ENCODE assay signal across 18 cellular contexts in the genomic region with DNA sequence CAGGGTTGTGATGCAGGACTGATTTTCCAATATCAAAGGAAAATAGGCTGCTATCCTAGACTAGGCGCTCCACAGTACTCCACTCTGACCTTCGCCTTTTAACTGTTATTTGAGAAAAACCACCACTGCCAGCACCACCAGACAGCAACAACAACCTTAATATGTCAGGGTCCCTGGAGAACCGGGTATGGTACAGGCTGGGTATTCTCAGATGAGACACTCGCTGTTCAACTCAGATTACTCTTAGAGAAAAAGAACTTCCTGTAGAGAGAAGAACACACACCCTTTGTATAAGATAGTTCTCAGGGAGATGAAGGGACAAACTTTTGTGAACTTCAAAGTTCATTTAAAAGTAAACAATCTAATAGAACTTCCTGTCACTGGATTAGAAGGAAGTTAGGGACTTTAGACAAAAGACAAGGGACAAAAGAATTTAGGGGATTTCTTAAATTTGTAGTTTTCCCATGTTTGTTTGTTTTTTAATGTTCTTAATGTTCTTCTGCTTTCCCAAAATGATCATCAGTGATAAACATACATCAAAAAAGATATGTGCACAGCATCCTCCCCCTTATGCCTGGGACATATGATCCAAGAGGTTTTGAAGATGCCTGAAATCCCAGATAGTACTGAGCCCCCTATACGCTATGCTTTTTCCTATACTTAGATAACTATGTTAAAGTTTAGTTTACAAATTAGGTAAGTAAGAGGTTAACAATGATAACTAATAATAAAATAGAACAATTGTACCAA. TPM values are rescaled to one million over a fixed set of nuclear protein-coding genes. Genes with fewer than 3 reads are reported as not detected.
DNase-seq lines count a peak whose midpoint lies in the region; ATAC-seq and TF ChIP-seq lines count a peak whose summit lies in the region.
"Had no signal": no experiment of that assay in that cellular context is flagged by ENCODE, and none has a peak within 500 bp of the region (broad histone marks: within the 10 kb centered on the region; RNA-seq: fewer than 3 reads in every experiment).

No MANE protein-coding gene starts in this region.

- no peak overlapping the region for H2BK120ac ChIP-seq in mesenchymal stem cell (ENCODE audit: low read depth, low read length)

- no peaks in the 10 kb centered on the region for H3K36me3 Mint-ChIP-seq in stimulated activated naive B cell treated with anti-CD40 and anti-IgM and Interleukin-4, amounts not matched to agents 10 μg/mL and 1 μg/mL and 100 μg/mL, for 72 hours

- H3K9me3 Mint-ChIP-seq in stimulated activated naive B cell treated with anti-CD40 and anti-IgM and Interleukin-4, amounts not matched to agents 10 μg/mL and 1 μg/mL and 100 μg/mL, for 72 hours, result peaks cover 0 to 1% of the 10 kb centered on the region in 2 donors

- no peaks in the 10 kb centered on the region for H3F3A ChIP-seq in smooth muscle cell (ENCODE audit: low read depth)

- H3K23ac ChIP-seq in mesenchymal stem cell (ENCODE audit: low read length in 2 of 2), result no peak overlapping the region

- no peaks in the 10 kb centered on the region for H3K27me3 ChIP-seq in HCT116 (ENCODE audit: insufficient read depth, low read length)
- no peaks in the 10 kb centered on the region for H3K27me3 ChIP-seq in mesenchymal stem cell (ENCODE audit: control insufficient read depth in 1 of 2, insufficient read depth in 1 of 2, low read length in 2 of 2)
- no peaks in the 10 kb centered on the region for H3K27me3 ChIP-seq in smooth muscle cell (ENCODE audit: low read depth)
- no peaks in the 10 kb centered on the region for H3K27me3 ChIP-seq in sigmoid colon

- CTCF ChIA-PET in HCT116 (lab: Charles Lee), result no interaction called here

- no peak overlapping the region for H2AK5ac ChIP-seq in mesenchymal stem cell (ENCODE audit: low read length, severe bottlenecking)

- no peak overlapping the region for H3K4ac ChIP-seq in mesenchymal stem cell (ENCODE audit: low read depth in 1 of 2, low read length in 2 of 2)

- H3K18ac ChIP-seq in mesenchymal stem cell (ENCODE audit: low read depth in 1 of 2, low read length in 2 of 2), result peak overlapping the region in 1 of 2 experiments; percentile 62

- no peak overlapping the region for H2BK12ac ChIP-seq in mesenchymal stem cell (ENCODE audit: low read length in 2 of 2)

- intact Hi-C loops in HCT116 (cut with micrococcal nuclease) (no loop called here), left colon (cut with DNase I, micrococcal nuclease) (no loop called here), sigmoid colon (cut with DNase I) (no loop called here), posterior cingulate gyrus (cut with DNase I) (no loop called here)

- H4K8ac ChIP-seq in mesenchymal stem cell (ENCODE audit: low read length), result peak overlapping the region; percentile 72

- H3K36me3 ChIP-seq in HCT116 (ENCODE audit: control insufficient read depth in 1 of 2, insufficient read depth in 2 of 2, low read length in 2 of 2) (no peaks in the 10 kb centered on the region), mesenchymal stem cell (ENCODE audit: control insufficient read depth in 1 of 2, insufficient read depth in 2 of 2, low read depth in 1 of 2, low read length in 2 of 2) (no peaks in the 10 kb centered on the region), smooth muscle cell (ENCODE audit: low read depth) (no peaks in the 10 kb centered on the region), sigmoid colon (no peaks in the 10 kb centered on the region)

- H3K4me3 Mint-ChIP-seq in stimulated activated naive B cell treated with anti-CD40 and anti-IgM and Interleukin-4, amounts not matched to agents 10 μg/mL and 1 μg/mL and 100 μg/mL, for 72 hours, result no peak overlapping the region

- H3K4me1 ChIP-seq in HCT116 (ENCODE audit: control insufficient read depth in 1 of 2, insufficient read depth in 2 of 2, low read length in 2 of 2) (peaks cover 48 to 60% of the 10 kb centered on the region in 2 experiments), mesenchymal stem cell (ENCODE audit: control insufficient read depth, insufficient read depth, low read depth, low read length) (no peaks in the 10 kb centered on the region), smooth muscle cell (ENCODE audit: low read depth) (no peaks in the 10 kb centered on the region), sigmoid colon (no peaks in the 10 kb centered on the region)
- H3K4me1 ChIP-seq: A549 had no signal

- POLR2A ChIA-PET in HCT116 (lab: Charles Lee), result no interaction called here

- peaks cover 10 to 19% of the 10 kb centered on the region in 2 donors for H3K27me3 Mint-ChIP-seq in stimulated activated naive B cell treated with anti-CD40 and anti-IgM and Interleukin-4, amounts not matched to agents 10 μg/mL and 1 μg/mL and 100 μg/mL, for 72 hours

- 83% methylated on average over 2 of the region's 5 CpGs for WGBS in mesenchymal stem cell
- 81% methylated on average over 5 of the region's 5 CpGs for WGBS in smooth muscle cell (ENCODE audit: low lambda C conversion rate)
- WGBS in sigmoid colon, 2 donors, result 70 to 71% methylated on average over 5 of the region's 5 CpGs

- ATAC-seq in HCT116 (no peak), left colon (peak; percentile 39)
- no peak for ATAC-seq in stimulated activated naive B cell treated with anti-CD40 and anti-IgM and Interleukin-4, amounts not matched to agents 10 μg/mL and 1 μg/mL and 100 μg/mL, for 72 hours (replicated peaks)
- ATAC-seq: A549, Panc1 had no signal

- TF ChIP-seq EP300 in sigmoid colon (IDR thresholded peaks at IDR 0.05), result no peak

- no peaks in the 10 kb centered on the region for H3K79me1 ChIP-seq in mesenchymal stem cell (replicated peaks; ENCODE audit: low read length, poor library complexity, severe bottlenecking)

- H2BK15ac ChIP-seq in mesenchymal stem cell (ENCODE audit: low read depth, poor library complexity, severe bottlenecking), result no peak overlapping the region

- DNase-seq in HCT116 (ENCODE audit: low read depth, low spot score) (no peak), left colon (no peak), mesenchymal stem cell (no peak), smooth muscle cell (lab: John Stamatoyannopoulos, UW; ENCODE audit: unreplicated experiment) (no peak), sigmoid colon (no peak), posterior cingulate gyrus (no peak)
- DNase-seq in stimulated activated naive B cell treated with anti-CD40 and anti-IgM and Interleukin-4, amounts not matched to agents 10 μg/mL and 1 μg/mL and 100 μg/mL, for 72 hours, result no peak
- no peak for DNase-seq in activated effector memory CD4-positive, alpha-beta T cell treated with anti-CD3 and anti-CD28 coated beads, Interleukin-2, amount 50 U/mL, for 16 hours
- DNase-seq: C1 segment of cervical spinal cord, DMS153, EL, KG1, NCI-H1048, NCI-H1436 treated with DMSO at 0.1 percent for 48 hours, NCI-H510A treated with DMSO at 0.1 percent for 48 hours, NCI-H82 had no signal

- no peak overlapping the region for H3K27ac Mint-ChIP-seq in stimulated activated naive B cell treated with anti-CD40 and anti-IgM and Interleukin-4, amounts not matched to agents 10 μg/mL and 1 μg/mL and 100 μg/mL, for 72 hours

- H4K91ac ChIP-seq in mesenchymal stem cell (ENCODE audit: low read length), result peak overlapping the region; percentile 39

- H2AFZ ChIP-seq in HCT116 (ENCODE audit: low read depth, low read length, poor library complexity, severe bottlenecking), result peak overlapping the region; percentile 3
- no peak overlapping the region for H2AFZ ChIP-seq in mesenchymal stem cell (ENCODE audit: low read depth, low read length)
- peak overlapping the region; percentile 6 for H2AFZ ChIP-seq in smooth muscle cell (ENCODE audit: low read depth)

- TF ChIP-seq POLR2A in HCT116 (IDR thresholded peaks at IDR 0.05; ENCODE audit: borderline replicate concordance, extremely low read depth, insufficient read depth, insufficient read length), result no peak
- no peak for TF ChIP-seq POLR2A in sigmoid colon (IDR thresholded peaks at IDR 0.05)

- H3K9ac ChIP-seq in HCT116 (ENCODE audit: low read length) (no peak overlapping the region), mesenchymal stem cell (ENCODE audit: low read length) (no peak overlapping the region), smooth muscle cell (ENCODE audit: low read depth) (no peak overlapping the region)

- TF ChIP-seq RAD21 in HCT116 (IDR thresholded peaks at IDR 0.05; ENCODE audit: low read depth), result no peak

- H3K79me2 ChIP-seq in HCT116 (ENCODE audit: insufficient read depth, low read length) (no peaks in the 10 kb centered on the region), smooth muscle cell (ENCODE audit: low read depth) (no peaks in the 10 kb centered on the region)

- H3K9me2 ChIP-seq in HCT116 (ENCODE audit: insufficient read depth), result no peaks in the 10 kb centered on the region

- no TSS peak for BruUV-seq in HCT116 (replicated peaks; lab: Mats Ljungman, UMichigan)

- TF ChIP-seq CTCF in HCT116 (IDR thresholded peaks at IDR 0.05 in 2 of 3, conservative IDR thresholded peaks at IDR 0.05 in 1 of 3; ENCODE audit: borderline replicate concordance in 1 of 3, insufficient read depth in 1 of 3, low read depth in 2 of 3, low read length in 2 of 3) (no peak), smooth muscle cell (IDR thresholded peaks at IDR 0.05; ENCODE audit: borderline replicate concordance, insufficient read depth, poor library complexity, severe bottlenecking) (no peak), sigmoid colon (IDR thresholded peaks at IDR 0.05) (no peak)

- H3K4me2 ChIP-seq in HCT116 (ENCODE audit: low read length), result 0 out of 2 replicates have a peak overlapping the region, but pooled peaks have one; percentile 6
- no peak overlapping the region for H3K4me2 ChIP-seq in mesenchymal stem cell (ENCODE audit: low read length, poor library complexity, severe bottlenecking)
- H3K4me2 ChIP-seq in smooth muscle cell, result peak overlapping the region; percentile 3
- H3K4me2 ChIP-seq: A549 had no signal

- H3K27ac ChIP-seq in HCT116 (ENCODE audit: low read depth, low read length) (peak overlapping the region; percentile 28), mesenchymal stem cell (ENCODE audit: low read length, poor library complexity, severe bottlenecking) (no peak overlapping the region), smooth muscle cell (ENCODE audit: low read depth) (peak overlapping the region; percentile 10), sigmoid colon (no peak overlapping the region)
- H3K27ac ChIP-seq: A549 had no signal

- H3K14ac ChIP-seq in mesenchymal stem cell (ENCODE audit: low read length in 2 of 2), result no peak overlapping the region

- H2BK5ac ChIP-seq in mesenchymal stem cell (ENCODE audit: low read depth, low read length, poor library complexity, severe bottlenecking), result no peak overlapping the region

- H3K4me1 Mint-ChIP-seq in stimulated activated naive B cell treated with anti-CD40 and anti-IgM and Interleukin-4, amounts not matched to agents 10 μg/mL and 1 μg/mL and 100 μg/mL, for 72 hours, result no peaks in the 10 kb centered on the region

- H3K4me3 ChIP-seq in HCT116 (replicated peaks in 1 of 2; ENCODE audit: low read depth in 1 of 2, low read length in 2 of 2) (no peak overlapping the region), mesenchymal stem cell (ENCODE audit: insufficient read depth in 1 of 2, low read depth in 1 of 2, low read length in 2 of 2) (no peak overlapping the region), smooth muscle cell (no peak overlapping the region), sigmoid colon (no peak overlapping the region)
- H3K4me3 ChIP-seq: A549 had no signal

- H4K20me1 ChIP-seq in HCT116 (ENCODE audit: insufficient read depth) (no peaks in the 10 kb centered on the region), smooth muscle cell (ENCODE audit: low read depth) (no peaks in the 10 kb centered on the region)

- H3K9me3 ChIP-seq in HCT116 (ENCODE audit: control insufficient read depth in 1 of 2, insufficient read depth in 1 of 2, low read depth in 1 of 2, low read length in 2 of 2) (no peaks in the 10 kb centered on the region), mesenchymal stem cell (ENCODE audit: control insufficient read depth, low read length) (no peaks in the 10 kb centered on the region), smooth muscle cell (replicated peaks; ENCODE audit: low read depth) (no peaks in the 10 kb centered on the region), sigmoid colon (no peaks in the 10 kb centered on the region)
- H3K9me3 ChIP-seq: A549 had no signal

- RAD21 ChIA-PET in HCT116 (lab: Charles Lee; ENCODE audit: low non-redundant PET in 1 of 2, low total read pairs in 2 of 2, uncharacterized antibody in 2 of 2, unreplicated experiment in 2 of 2), result no interaction called here

RNA-seq across cellular contexts. Expression of a gene that starts 41.3 kb away (rescaled TPM):
- total RNA-seq in HCT116 (2021; ENCODE audit: unreplicated experiment), result 17.8 TPM
- 21.5 and 28.7 TPM in 2 replicates for polyA plus RNA-seq in HCT116 (2012)
- 1 to 10 TPM in 1 of 2 donors, under 1 TPM in 1; 0.98 to 1.0 TPM for total RNA-seq in left colon
- polyA plus RNA-seq in mesenchymal stem cell (2013, experiment 1 of 2), result 2.6 TPM
- polyA plus RNA-seq in mesenchymal stem cell (2013, experiment 2 of 2), result 3.1 TPM
- total RNA-seq in smooth muscle cell, result 3.3 and 6.6 TPM in 2 replicates
- 2.3 and 4.9 TPM in 2 replicates for polyA plus RNA-seq in smooth muscle cell
- not detected for total RNA-seq in sigmoid colon
- 1 to 10 TPM in 2 of 3 donors, under 1 TPM in 1; 0.83 to 3.5 (median 3.0) TPM for polyA plus RNA-seq in sigmoid colon

RNA-seq across cellular contexts. Expression of a gene that starts 52.8 kb away (rescaled TPM):
- 1,605 TPM for total RNA-seq in HCT116 (2021; ENCODE audit: unreplicated experiment)
- 428 and 446 TPM in 2 replicates for polyA plus RNA-seq in HCT116 (2012)
- total RNA-seq in left colon, result 100 to 1,000 TPM; 287 to 367 TPM
- 99.4 TPM for polyA plus RNA-seq in mesenchymal stem cell (2013, experiment 1 of 2)
- polyA plus RNA-seq in mesenchymal stem cell (2013, experiment 2 of 2), result 110 TPM
- 261 and 556 TPM in 2 replicates for total RNA-seq in smooth muscle cell
- 28.2 and 72.2 TPM in 2 replicates for polyA plus RNA-seq in smooth muscle cell
- total RNA-seq in sigmoid colon, result 100 to 1,000 TPM in 1 of 4 donors, 10 to 100 TPM in 3; 70.9 to 129 (median 81.2) TPM
- 100 to 1,000 TPM in 2 of 3 donors, 10 to 100 TPM in 1; 75.7 to 135 (median 116) TPM for polyA plus RNA-seq in sigmoid colon

Comparison
In these comparisons a context has a peak if more than half of its experiments do, and no peak if none do; other contexts are left out.
1. H3K27ac ChIP-seq: peak in HCT116 (single experiment) and smooth muscle cell (single experiment); none in mesenchymal stem cell (single experiment) and sigmoid colon (0 of 4).